ENCODE assay signal across 1 cellular context in genomic region chr5:69367697-69368279, GRCh38.
TF ChIP-seq lines count a peak whose summit lies in the region.

No MANE protein-coding gene starts in this region.

TF ChIP-seq in K562, 482 proteins besides CTCF, POLR2A, EP300 and RAD21 (continued from another document and continues in another):
- TF ChIP-seq, protein P1, sequence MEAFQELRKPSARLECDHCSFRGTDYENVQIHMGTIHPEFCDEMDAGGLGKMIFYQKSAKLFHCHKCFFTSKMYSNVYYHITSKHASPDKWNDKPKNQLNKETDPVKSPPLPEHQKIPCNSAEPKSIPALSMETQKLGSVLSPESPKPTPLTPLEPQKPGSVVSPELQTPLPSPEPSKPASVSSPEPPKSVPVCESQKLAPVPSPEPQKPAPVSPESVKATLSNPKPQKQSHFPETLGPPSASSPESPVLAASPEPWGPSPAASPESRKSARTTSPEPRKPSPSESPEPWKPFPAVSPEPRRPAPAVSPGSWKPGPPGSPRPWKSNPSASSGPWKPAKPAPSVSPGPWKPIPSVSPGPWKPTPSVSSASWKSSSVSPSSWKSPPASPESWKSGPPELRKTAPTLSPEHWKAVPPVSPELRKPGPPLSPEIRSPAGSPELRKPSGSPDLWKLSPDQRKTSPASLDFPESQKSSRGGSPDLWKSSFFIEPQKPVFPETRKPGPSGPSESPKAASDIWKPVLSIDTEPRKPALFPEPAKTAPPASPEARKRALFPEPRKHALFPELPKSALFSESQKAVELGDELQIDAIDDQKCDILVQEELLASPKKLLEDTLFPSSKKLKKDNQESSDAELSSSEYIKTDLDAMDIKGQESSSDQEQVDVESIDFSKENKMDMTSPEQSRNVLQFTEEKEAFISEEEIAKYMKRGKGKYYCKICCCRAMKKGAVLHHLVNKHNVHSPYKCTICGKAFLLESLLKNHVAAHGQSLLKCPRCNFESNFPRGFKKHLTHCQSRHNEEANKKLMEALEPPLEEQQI (IDR thresholded peaks at IDR 0.05), result peak; percentile 43; the same call in 1 of the 2 replicates
- TF ChIP-seq CHD4 (IDR thresholded peaks at IDR 0.05; ENCODE audit: insufficient read depth, insufficient replicate concordance, low read depth, low read length, poor library complexity, severe bottlenecking) (no peak), TEAD1 (CRISPR knock-in tag; IDR thresholded peaks at IDR 0.05) (no peak), YBX1 (IDR thresholded peaks at IDR 0.05) (no peak), BMI1 (IDR thresholded peaks at IDR 0.05; ENCODE audit: low read length) (no peak), SNAPC5 (CRISPR knock-in tag; IDR thresholded peaks at IDR 0.05) (no peak), ZNF780A (CRISPR knock-in tag; IDR thresholded peaks at IDR 0.05) (no peak), POLR2G (IDR thresholded peaks at IDR 0.05; ENCODE audit: low read depth, low read length) (0 out of 2 replicates have a peak, but pooled peaks have one; percentile 8), CEBPG (CRISPR knock-in tag; IDR thresholded peaks at IDR 0.05) (0 out of 2 replicates have a peak, but pooled peaks have one; percentile 7), CEBPG (tag; conservative IDR thresholded peaks at IDR 0.05 in 1 of 2, IDR thresholded peaks at IDR 0.05 in 1 of 2) (no peak), ZNF583 (CRISPR knock-in tag; IDR thresholded peaks at IDR 0.05) (no peak), PYGO2 (tag; IDR thresholded peaks at IDR 0.05) (no peak), PRPF4 (IDR thresholded peaks at IDR 0.05; ENCODE audit: insufficient read depth, low read depth, low read length, poor library complexity, severe bottlenecking) (no peak), DPF2 (IDR thresholded peaks at IDR 0.05) (no peak), SNIP1 (IDR thresholded peaks at IDR 0.05; ENCODE audit: low read depth) (no peak), SETDB1 (IDR thresholded peaks at IDR 0.05; ENCODE audit: low read length) (no peak), ARID1B (IDR thresholded peaks at IDR 0.05) (no peak), PTTG1 (tag; IDR thresholded peaks at IDR 0.05; ENCODE audit: low read depth) (no peak), MLLT1 (IDR thresholded peaks at IDR 0.05) (no peak), HDAC6 (IDR thresholded peaks at IDR 0.05; ENCODE audit: low read depth, low read length) (no peak), ZNF3 (CRISPR knock-in tag; IDR thresholded peaks at IDR 0.05) (no peak), ZNF384 (IDR thresholded peaks at IDR 0.05; ENCODE audit: low read depth, low read length) (no peak), ELF2 (CRISPR knock-in tag; IDR thresholded peaks at IDR 0.05) (no peak), KDM1A (IDR thresholded peaks at IDR 0.05) (no peak), STAT5A (IDR thresholded peaks at IDR 0.05; ENCODE audit: borderline replicate concordance, low read length) (no peak), ATF3 (IDR thresholded peaks at IDR 0.05) (no peak), ATF3 (CRISPR knock-in tag; conservative IDR thresholded peaks at IDR 0.05) (no peak), FOXJ3 (CRISPR knock-in tag; IDR thresholded peaks at IDR 0.05) (no peak), SMC3 (conservative IDR thresholded peaks at IDR 0.05; ENCODE audit: insufficient read depth, low read depth, low read length) (no peak), SMARCE1 (IDR thresholded peaks at IDR 0.05) (no peak), POLR3G (IDR thresholded peaks at IDR 0.05; ENCODE audit: extremely low read depth, insufficient read length, insufficient replicate concordance) (no peak), NBN (IDR thresholded peaks at IDR 0.05; ENCODE audit: low read depth) (no peak), ZNF707 (CRISPR knock-in tag; conservative IDR thresholded peaks at IDR 0.05) (no peak), NR1H2 (CRISPR knock-in tag; IDR thresholded peaks at IDR 0.05) (no peak), SIN3A (IDR thresholded peaks at IDR 0.05; ENCODE audit: borderline replicate concordance in 2 of 2, control insufficient read depth in 1 of 2, low read depth in 2 of 2, low read length in 2 of 2) (no peak), TAL1 (IDR thresholded peaks at IDR 0.05) (no peak), KLF13 (tag; IDR thresholded peaks at IDR 0.05; ENCODE audit: borderline replicate concordance, low read depth) (no peak), ZNF12 (CRISPR knock-in tag; IDR thresholded peaks at IDR 0.05) (0 out of 2 replicates have a peak, but pooled peaks have one; percentile 34), ZNF311 (CRISPR knock-in tag; IDR thresholded peaks at IDR 0.05) (no peak), ZNF124 (CRISPR knock-in tag; IDR thresholded peaks at IDR 0.05) (no peak), ZNF57 (CRISPR knock-in tag; IDR thresholded peaks at IDR 0.05) (no peak), NCOA2 (IDR thresholded peaks at IDR 0.05; ENCODE audit: partially characterized antibody in 2 of 2) (no peak)
- TF ChIP-seq, protein P2, sequence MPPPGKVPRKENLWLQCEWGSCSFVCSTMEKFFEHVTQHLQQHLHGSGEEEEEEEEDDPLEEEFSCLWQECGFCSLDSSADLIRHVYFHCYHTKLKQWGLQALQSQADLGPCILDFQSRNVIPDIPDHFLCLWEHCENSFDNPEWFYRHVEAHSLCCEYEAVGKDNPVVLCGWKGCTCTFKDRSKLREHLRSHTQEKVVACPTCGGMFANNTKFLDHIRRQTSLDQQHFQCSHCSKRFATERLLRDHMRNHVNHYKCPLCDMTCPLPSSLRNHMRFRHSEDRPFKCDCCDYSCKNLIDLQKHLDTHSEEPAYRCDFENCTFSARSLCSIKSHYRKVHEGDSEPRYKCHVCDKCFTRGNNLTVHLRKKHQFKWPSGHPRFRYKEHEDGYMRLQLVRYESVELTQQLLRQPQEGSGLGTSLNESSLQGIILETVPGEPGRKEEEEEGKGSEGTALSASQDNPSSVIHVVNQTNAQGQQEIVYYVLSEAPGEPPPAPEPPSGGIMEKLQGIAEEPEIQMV (tag; conservative IDR thresholded peaks at IDR 0.05; ENCODE audit: low read depth), result no peak
- TF ChIP-seq, protein P3, sequence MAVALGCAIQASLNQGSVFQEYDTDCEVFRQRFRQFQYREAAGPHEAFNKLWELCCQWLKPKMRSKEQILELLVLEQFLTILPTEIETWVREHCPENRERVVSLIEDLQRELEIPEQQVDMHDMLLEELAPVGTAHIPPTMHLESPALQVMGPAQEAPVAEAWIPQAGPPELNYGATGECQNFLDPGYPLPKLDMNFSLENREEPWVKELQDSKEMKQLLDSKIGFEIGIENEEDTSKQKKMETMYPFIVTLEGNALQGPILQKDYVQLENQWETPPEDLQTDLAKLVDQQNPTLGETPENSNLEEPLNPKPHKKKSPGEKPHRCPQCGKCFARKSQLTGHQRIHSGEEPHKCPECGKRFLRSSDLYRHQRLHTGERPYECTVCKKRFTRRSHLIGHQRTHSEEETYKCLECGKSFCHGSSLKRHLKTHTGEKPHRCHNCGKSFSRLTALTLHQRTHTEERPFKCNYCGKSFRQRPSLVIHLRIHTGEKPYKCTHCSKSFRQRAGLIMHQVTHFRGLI (CRISPR knock-in tag; IDR thresholded peaks at IDR 0.05), result no peak
- TF ChIP-seq, protein P4, sequence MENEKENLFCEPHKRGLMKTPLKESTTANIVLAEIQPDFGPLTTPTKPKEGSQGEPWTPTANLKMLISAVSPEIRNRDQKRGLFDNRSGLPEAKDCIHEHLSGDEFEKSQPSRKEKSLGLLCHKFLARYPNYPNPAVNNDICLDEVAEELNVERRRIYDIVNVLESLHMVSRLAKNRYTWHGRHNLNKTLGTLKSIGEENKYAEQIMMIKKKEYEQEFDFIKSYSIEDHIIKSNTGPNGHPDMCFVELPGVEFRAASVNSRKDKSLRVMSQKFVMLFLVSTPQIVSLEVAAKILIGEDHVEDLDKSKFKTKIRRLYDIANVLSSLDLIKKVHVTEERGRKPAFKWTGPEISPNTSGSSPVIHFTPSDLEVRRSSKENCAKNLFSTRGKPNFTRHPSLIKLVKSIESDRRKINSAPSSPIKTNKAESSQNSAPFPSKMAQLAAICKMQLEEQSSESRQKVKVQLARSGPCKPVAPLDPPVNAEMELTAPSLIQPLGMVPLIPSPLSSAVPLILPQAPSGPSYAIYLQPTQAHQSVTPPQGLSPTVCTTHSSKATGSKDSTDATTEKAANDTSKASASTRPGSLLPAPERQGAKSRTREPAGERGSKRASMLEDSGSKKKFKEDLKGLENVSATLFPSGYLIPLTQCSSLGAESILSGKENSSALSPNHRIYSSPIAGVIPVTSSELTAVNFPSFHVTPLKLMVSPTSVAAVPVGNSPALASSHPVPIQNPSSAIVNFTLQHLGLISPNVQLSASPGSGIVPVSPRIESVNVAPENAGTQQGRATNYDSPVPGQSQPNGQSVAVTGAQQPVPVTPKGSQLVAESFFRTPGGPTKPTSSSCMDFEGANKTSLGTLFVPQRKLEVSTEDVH (IDR thresholded peaks at IDR 0.05; ENCODE audit: low read depth, partially characterized antibody), result no peak
- TF ChIP-seq, protein P5, sequence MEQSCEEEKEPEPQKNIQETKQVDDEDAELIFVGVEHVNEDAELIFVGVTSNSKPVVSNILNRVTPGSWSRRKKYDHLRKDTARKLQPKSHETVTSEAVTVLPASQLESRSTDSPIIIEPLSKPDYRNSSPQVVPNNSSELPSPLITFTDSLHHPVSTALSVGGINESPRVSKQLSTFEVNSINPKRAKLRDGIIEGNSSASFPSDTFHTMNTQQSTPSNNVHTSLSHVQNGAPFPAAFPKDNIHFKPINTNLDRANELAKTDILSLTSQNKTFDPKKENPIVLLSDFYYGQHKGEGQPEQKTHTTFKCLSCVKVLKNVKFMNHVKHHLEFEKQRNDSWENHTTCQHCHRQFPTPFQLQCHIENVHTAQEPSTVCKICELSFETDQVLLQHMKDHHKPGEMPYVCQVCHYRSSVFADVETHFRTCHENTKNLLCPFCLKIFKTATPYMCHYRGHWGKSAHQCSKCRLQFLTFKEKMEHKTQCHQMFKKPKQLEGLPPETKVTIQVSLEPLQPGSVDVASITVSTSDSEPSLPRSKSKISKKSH (CRISPR knock-in tag; IDR thresholded peaks at IDR 0.05), result no peak
- TF ChIP-seq, protein P6, sequence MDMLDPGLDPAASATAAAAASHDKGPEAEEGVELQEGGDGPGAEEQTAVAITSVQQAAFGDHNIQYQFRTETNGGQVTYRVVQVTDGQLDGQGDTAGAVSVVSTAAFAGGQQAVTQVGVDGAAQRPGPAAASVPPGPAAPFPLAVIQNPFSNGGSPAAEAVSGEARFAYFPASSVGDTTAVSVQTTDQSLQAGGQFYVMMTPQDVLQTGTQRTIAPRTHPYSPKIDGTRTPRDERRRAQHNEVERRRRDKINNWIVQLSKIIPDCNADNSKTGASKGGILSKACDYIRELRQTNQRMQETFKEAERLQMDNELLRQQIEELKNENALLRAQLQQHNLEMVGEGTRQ (CRISPR knock-in tag; IDR thresholded peaks at IDR 0.05), result no peak
- TF ChIP-seq, protein P7, sequence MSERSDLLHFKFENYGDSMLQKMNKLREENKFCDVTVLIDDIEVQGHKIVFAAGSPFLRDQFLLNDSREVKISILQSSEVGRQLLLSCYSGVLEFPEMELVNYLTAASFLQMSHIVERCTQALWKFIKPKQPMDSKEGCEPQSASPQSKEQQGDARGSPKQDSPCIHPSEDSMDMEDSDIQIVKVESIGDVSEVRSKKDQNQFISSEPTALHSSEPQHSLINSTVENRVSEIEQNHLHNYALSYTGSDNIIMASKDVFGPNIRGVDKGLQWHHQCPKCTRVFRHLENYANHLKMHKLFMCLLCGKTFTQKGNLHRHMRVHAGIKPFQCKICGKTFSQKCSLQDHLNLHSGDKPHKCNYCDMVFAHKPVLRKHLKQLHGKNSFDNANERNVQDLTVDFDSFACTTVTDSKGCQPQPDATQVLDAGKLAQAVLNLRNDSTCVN (CRISPR knock-in tag; IDR thresholded peaks at IDR 0.05), result no peak
- TF ChIP-seq, protein P8, sequence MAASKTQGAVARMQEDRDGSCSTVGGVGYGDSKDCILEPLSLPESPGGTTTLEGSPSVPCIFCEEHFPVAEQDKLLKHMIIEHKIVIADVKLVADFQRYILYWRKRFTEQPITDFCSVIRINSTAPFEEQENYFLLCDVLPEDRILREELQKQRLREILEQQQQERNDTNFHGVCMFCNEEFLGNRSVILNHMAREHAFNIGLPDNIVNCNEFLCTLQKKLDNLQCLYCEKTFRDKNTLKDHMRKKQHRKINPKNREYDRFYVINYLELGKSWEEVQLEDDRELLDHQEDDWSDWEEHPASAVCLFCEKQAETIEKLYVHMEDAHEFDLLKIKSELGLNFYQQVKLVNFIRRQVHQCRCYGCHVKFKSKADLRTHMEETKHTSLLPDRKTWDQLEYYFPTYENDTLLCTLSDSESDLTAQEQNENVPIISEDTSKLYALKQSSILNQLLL (CRISPR knock-in tag; IDR thresholded peaks at IDR 0.05; ENCODE audit: borderline replicate concordance), result no peak
